1 cellular context compared by ENCODE assay signal in the genomic region with DNA sequence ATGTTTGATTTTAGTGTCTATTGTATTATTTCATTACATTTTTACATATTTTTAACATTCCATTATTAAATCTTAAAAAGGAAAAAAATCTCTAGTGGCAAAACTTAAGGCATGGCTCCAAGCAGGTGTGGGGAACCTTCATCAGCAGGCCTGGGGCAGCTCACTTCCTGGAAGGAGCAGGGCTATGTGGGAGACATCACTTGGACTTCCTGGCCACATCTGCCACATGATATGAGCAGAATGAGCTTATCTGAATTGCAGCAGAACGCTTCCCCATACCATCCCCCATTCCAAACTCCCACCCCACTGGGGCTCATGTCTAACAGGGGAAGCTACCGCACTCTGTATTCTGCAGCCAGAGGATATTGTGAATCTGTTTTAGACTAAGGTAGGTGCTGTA.
TF ChIP-seq lines count a peak whose summit lies in the region.

No MANE protein-coding gene starts in this region.

TF ChIP-seq in GM12878, 131 proteins besides CTCF, POLR2A, EP300 and RAD21 (continued from another document):
- TF ChIP-seq CUX1 (IDR thresholded peaks at IDR 0.05; ENCODE audit: insufficient replicate concordance, low read depth, low read length) = no peak
